ENCODE assay signal across 31 cellular contexts in the genomic region with DNA sequence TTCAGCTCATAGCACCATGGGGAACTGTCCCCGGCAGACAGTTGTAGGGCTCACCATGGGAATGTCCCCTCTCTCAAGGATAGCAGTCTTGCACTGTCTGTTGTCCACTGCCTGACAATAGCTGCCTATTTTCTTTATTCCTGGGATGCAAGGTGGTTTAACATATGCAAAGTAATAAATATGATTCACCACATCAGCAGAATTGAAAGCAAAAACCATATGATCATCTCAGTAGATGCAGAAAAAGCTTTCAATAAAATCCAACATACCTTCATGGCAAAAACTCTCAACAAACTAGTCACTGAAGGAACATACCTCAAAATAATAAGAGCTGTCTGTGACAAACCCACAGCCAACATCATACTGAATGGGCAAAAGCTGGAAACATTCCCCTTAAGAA. TPM values are rescaled to one million over a fixed set of nuclear protein-coding genes. Genes with fewer than 3 reads are reported as not detected.
"Had no signal": no experiment of that assay in that cellular context is flagged by ENCODE, and none has a peak within 500 bp of the region (broad histone marks: within the 10 kb centered on the region; RNA-seq: fewer than 3 reads in every experiment).

No MANE protein-coding gene starts in this region.

- FAIRE-seq: colon, endothelial cell of umbilical vein, islet of Langerhans, keratinocyte had no signal

- H3K27me3 ChIP-seq: dorsolateral prefrontal cortex, esophagus squamous epithelium, gastrocnemius medialis, heart right ventricle, left lung had no signal

- ATAC-seq: esophagus mucosa, gastrocnemius medialis, heart right ventricle, left cardiac atrium, left lung, left ventricle myocardium superior, lower lobe of right lung, mucosa of descending colon had no signal

- H3K4me1 ChIP-seq: esophagus squamous epithelium, gastrocnemius medialis, heart right ventricle, left lung, lower lobe of right lung had no signal

- DNase-seq: dermis blood vessel endothelial cell; dorsolateral prefrontal cortex; effector CD4-positive, alpha-beta T cell; effector memory CD4-positive, alpha-beta T cell; esophagus squamous epithelium; foreskin fibroblast; foreskin melanocyte; gastrocnemius medialis; glutamatergic neuron; head of caudate nucleus; heart right ventricle; hippocampal formation; left cardiac atrium; left lung; left ventricle myocardium superior; lower lobe of right lung; mesenchymal stem cell; mucosa of descending colon; naive B cell had no signal

- H3K4me3 ChIP-seq: coronary artery, dorsolateral prefrontal cortex, esophagus squamous epithelium, gastrocnemius medialis, heart right ventricle, left lung, lower lobe of right lung, mucosa of descending colon had no signal

- H3K27ac ChIP-seq: coronary artery, dorsolateral prefrontal cortex, esophagus squamous epithelium, gastrocnemius medialis, heart right ventricle, left lung, lower lobe of right lung had no signal

- H3K9me3 ChIP-seq: esophagus squamous epithelium, gastrocnemius medialis, left lung, lower lobe of right lung, mucosa of descending colon had no signal

- H3K36me3 ChIP-seq: esophagus squamous epithelium, gastrocnemius medialis, heart right ventricle, left lung, lower lobe of right lung had no signal

RNA-seq across cellular contexts. Expression of a gene that starts 20.2 kb away (rescaled TPM):
- total RNA-seq: dermis blood vessel endothelial cell, endothelial cell of umbilical vein, epithelial cell of proximal tubule, glomerular endothelial cell, kidney epithelial cell, lower lobe of right lung, lung microvascular endothelial cell, mesothelial cell of epicardium had no signal

RNA-seq across cellular contexts. Expression of a gene that starts 45.2 kb away (rescaled TPM):
- total RNA-seq: dermis blood vessel endothelial cell, epithelial cell of proximal tubule, kidney epithelial cell, mesothelial cell of epicardium, myocyte had no signal
